In the genomic region with DNA sequence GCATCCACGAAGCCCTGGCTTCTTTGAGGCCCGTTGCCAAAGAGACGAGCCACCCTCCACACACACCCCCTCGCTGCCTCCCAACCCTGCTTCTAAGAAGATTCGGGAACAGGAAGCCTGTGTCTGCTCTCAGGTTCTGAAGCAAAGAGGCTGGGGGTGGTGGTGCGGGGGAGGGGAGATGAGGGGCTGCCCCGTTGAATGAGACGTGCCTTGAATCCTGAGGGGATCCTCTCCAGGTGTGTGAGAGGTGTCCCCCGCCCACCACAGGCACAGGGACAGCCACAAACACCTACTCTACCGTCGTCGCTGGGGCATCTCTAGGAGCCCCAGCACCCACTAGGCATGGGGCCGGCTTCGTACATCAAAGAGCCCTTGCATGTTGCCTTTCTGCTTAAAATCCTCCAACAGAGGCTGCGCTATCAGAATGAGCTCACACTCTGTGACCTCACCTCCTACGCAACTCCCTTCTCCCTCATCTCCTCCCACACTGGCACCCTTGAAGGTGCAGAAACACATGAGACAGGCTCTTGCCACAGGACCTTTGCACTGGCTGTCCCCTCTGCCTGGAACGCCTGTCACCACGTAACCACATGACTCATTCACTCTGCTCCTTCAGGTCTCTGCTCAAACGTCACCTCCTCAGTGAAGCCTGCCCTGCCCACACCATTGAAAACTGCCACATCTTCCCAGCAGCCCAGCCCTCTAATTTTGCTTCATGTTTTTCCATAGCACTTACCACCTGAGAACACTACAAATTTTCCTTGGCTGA, we compare ENCODE assay signal across 8 cellular contexts. TPM values are rescaled to one million over a fixed set of nuclear protein-coding genes. Genes with fewer than 3 reads are reported as not detected.
DNase-seq lines count a peak whose midpoint lies in the region; ATAC-seq and TF ChIP-seq lines count a peak whose summit lies in the region.

No MANE protein-coding gene starts in this region.

- RAD21 ChIA-PET in HCT116 (lab: Charles Lee; ENCODE audit: low non-redundant PET in 1 of 2, low total read pairs in 2 of 2, uncharacterized antibody in 2 of 2, unreplicated experiment in 2 of 2) = no interaction called here

- peaks cover 0 to 9% of the 10 kb centered on the region in 2 experiments; a peak in 2 of 4 replicates for H3K4me1 ChIP-seq in HCT116 (ENCODE audit: control insufficient read depth in 1 of 2, insufficient read depth in 2 of 2, low read length in 2 of 2)
- no peaks in the 10 kb centered on the region for H3K4me1 ChIP-seq in MM.1S (ENCODE audit: low read length)
- H3K4me1 ChIP-seq in colonic mucosa = no peaks in the 10 kb centered on the region
- no peaks in the 10 kb centered on the region for H3K4me1 ChIP-seq in uterus

- H3F3A ChIP-seq in MM.1S (ENCODE audit: insufficient read depth, low read length) = no peaks in the 10 kb centered on the region

- no peak overlapping the region for H3K27ac ChIP-seq in HCT116 (ENCODE audit: low read depth, low read length)
- peak overlapping the region in 54 of 59 donors; percentile 0 to 88 (median 58) for H3K27ac ChIP-seq in dorsolateral prefrontal cortex
- no peak overlapping the region for H3K27ac ChIP-seq in MM.1S (ENCODE audit: low read length)
- H3K27ac ChIP-seq in colonic mucosa = no peak overlapping the region
- H3K27ac ChIP-seq in uterus = no peak overlapping the region

- H3K4me2 ChIP-seq in HCT116 (ENCODE audit: low read length) (peak overlapping the region; percentile 22; the same call in 1 of the 2 replicates), MM.1S (ENCODE audit: low read depth, low read length) (no peak overlapping the region)

- BruUV-seq in HCT116 (replicated peaks; lab: Mats Ljungman, UMichigan) = no TSS peak

- DNase-seq in HCT116 (ENCODE audit: low read depth, low spot score) = no peak
- peak; percentile 80 to 85 for DNase-seq in activated CD4-positive, alpha-beta T cell treated with anti-CD3 and anti-CD28 coated beads for 24 hours (ENCODE audit: low read depth in 2 of 2)
- DNase-seq in dorsolateral prefrontal cortex = peak in 1 of 10 donors; percentile 31
- DNase-seq in stimulated activated CD4-positive, alpha-beta T cell treated with anti-CD3 and anti-CD28 coated beads, TNF-alpha, amount 100 ng/mL, for 1 hour (ENCODE audit: low read depth in 3 of 3, low spot score in 1 of 3) = peak; percentile 47 to 64 (median 56)
- DNase-seq in MM.1S = no peak
- no peak for DNase-seq in colonic mucosa
- no peak for DNase-seq in NCI-H187 (lab: John Stamatoyannopoulos, UW)
- no peak for DNase-seq in uterus

- H3K79me2 ChIP-seq in HCT116 (ENCODE audit: insufficient read depth, low read length) = no peaks in the 10 kb centered on the region
- H3K79me2 ChIP-seq in MM.1S (ENCODE audit: low read length) = no peaks in the 10 kb centered on the region

- no peak for TF ChIP-seq RAD21 in HCT116 (IDR thresholded peaks at IDR 0.05; ENCODE audit: low read depth)

- no peak for TF ChIP-seq CTCF in HCT116 (IDR thresholded peaks at IDR 0.05 in 2 of 3, conservative IDR thresholded peaks at IDR 0.05 in 1 of 3; ENCODE audit: borderline replicate concordance in 1 of 3, insufficient read depth in 1 of 3, low read depth in 2 of 3, low read length in 2 of 3)
- no peak for TF ChIP-seq CTCF in dorsolateral prefrontal cortex (IDR thresholded peaks at IDR 0.05 in 54 of 56, conservative IDR thresholded peaks at IDR 0.05 in 2 of 56; ENCODE audit: low read depth in 1 of 56, partially characterized antibody in 56 of 56)
- TF ChIP-seq CTCF in MM.1S (IDR thresholded peaks at IDR 0.05; ENCODE audit: low read length) = no peak
- no peak for TF ChIP-seq CTCF in colonic mucosa (IDR thresholded peaks at IDR 0.05)
- TF ChIP-seq CTCF in uterus (IDR thresholded peaks at IDR 0.05) = no peak

- CTCF ChIA-PET in HCT116 (lab: Charles Lee) = no interaction called here

- H2AFZ ChIP-seq in HCT116 (ENCODE audit: low read depth, low read length, poor library complexity, severe bottlenecking) (no peak overlapping the region), MM.1S (ENCODE audit: low read length) (no peak overlapping the region)

- TF ChIP-seq POLR2A in HCT116 (IDR thresholded peaks at IDR 0.05; ENCODE audit: borderline replicate concordance, extremely low read depth, insufficient read depth, insufficient read length) (no peak), uterus (IDR thresholded peaks at IDR 0.05) (no peak)

- H3K27me3 ChIP-seq in HCT116 (ENCODE audit: insufficient read depth, low read length) = no peaks in the 10 kb centered on the region
- H3K27me3 ChIP-seq in dorsolateral prefrontal cortex = no peaks in the 10 kb centered on the region
- H3K27me3 ChIP-seq in MM.1S (replicated peaks; ENCODE audit: insufficient read depth, low read length) = 0 out of 2 replicates have a peak, but pooled peaks cover 5% of the 10 kb centered on the region
- H3K27me3 ChIP-seq in colonic mucosa = no peaks in the 10 kb centered on the region
- H3K27me3 ChIP-seq in uterus = no peaks in the 10 kb centered on the region

- H3K36me3 ChIP-seq in HCT116 (ENCODE audit: control insufficient read depth in 1 of 2, insufficient read depth in 2 of 2, low read length in 2 of 2) = no peaks in the 10 kb centered on the region
- no peaks in the 10 kb centered on the region for H3K36me3 ChIP-seq in MM.1S (replicated peaks; ENCODE audit: insufficient read depth, low read length)
- H3K36me3 ChIP-seq in colonic mucosa = no peaks in the 10 kb centered on the region
- H3K36me3 ChIP-seq in uterus = no peaks in the 10 kb centered on the region

- H3K9ac ChIP-seq in HCT116 (ENCODE audit: low read length) = no peak overlapping the region
- no peak overlapping the region for H3K9ac ChIP-seq in MM.1S (ENCODE audit: low read length)
- H3K9ac ChIP-seq in colonic mucosa (ENCODE audit: low read depth in 2 of 2, low read length in 2 of 2) = no peak overlapping the region

- no peak overlapping the region for H3K4me3 ChIP-seq in HCT116 (replicated peaks in 1 of 2; ENCODE audit: low read depth in 1 of 2, low read length in 2 of 2)
- peak overlapping the region in 4 of 59 donors; percentile 5 to 27 (median 8) for H3K4me3 ChIP-seq in dorsolateral prefrontal cortex
- no peak overlapping the region for H3K4me3 ChIP-seq in MM.1S (ENCODE audit: low read length)
- H3K4me3 ChIP-seq in colonic mucosa = no peak overlapping the region
- no peak overlapping the region for H3K4me3 ChIP-seq in uterus

- H3K9me2 ChIP-seq in HCT116 (ENCODE audit: insufficient read depth) (no peaks in the 10 kb centered on the region), MM.1S (replicated peaks; ENCODE audit: insufficient read depth, low read length) (no peaks in the 10 kb centered on the region)

- intact Hi-C loops in HCT116 (cut with micrococcal nuclease) = no loop called here
- intact Hi-C loops in dorsolateral prefrontal cortex (cut with DNase I) = no loop called here
- intact Hi-C loops in colonic mucosa (cut with DNase I) = no loop called here
- intact Hi-C loops in uterus (cut with DNase I; ENCODE audit: low total_unique reads) = no loop called here

- peak; percentile 78 for ATAC-seq in HCT116

- H4K20me1 ChIP-seq in HCT116 (ENCODE audit: insufficient read depth) = no peaks in the 10 kb centered on the region
- no peaks in the 10 kb centered on the region for H4K20me1 ChIP-seq in MM.1S (ENCODE audit: insufficient read depth, low read length)

- H3K9me3 ChIP-seq in HCT116 (ENCODE audit: control insufficient read depth in 1 of 2, insufficient read depth in 1 of 2, low read depth in 1 of 2, low read length in 2 of 2) (no peaks in the 10 kb centered on the region), MM.1S (replicated peaks; ENCODE audit: insufficient read depth, low read length) (no peaks in the 10 kb centered on the region), colonic mucosa (no peaks in the 10 kb centered on the region), uterus (no peaks in the 10 kb centered on the region)

- POLR2A ChIA-PET in HCT116 (lab: Charles Lee) = no interaction called here

TF ChIP-seq in HCT116, 20 proteins besides CTCF, POLR2A, EP300 and RAD21:
- TF ChIP-seq ELF1 (IDR thresholded peaks at IDR 0.05; ENCODE audit: borderline replicate concordance, low read depth) (no peak), FOSL1 (IDR thresholded peaks at IDR 0.05; ENCODE audit: low read depth) (0 out of 2 replicates have a peak, but pooled peaks have one; percentile 7)
- TF ChIP-seq, protein P1, sequence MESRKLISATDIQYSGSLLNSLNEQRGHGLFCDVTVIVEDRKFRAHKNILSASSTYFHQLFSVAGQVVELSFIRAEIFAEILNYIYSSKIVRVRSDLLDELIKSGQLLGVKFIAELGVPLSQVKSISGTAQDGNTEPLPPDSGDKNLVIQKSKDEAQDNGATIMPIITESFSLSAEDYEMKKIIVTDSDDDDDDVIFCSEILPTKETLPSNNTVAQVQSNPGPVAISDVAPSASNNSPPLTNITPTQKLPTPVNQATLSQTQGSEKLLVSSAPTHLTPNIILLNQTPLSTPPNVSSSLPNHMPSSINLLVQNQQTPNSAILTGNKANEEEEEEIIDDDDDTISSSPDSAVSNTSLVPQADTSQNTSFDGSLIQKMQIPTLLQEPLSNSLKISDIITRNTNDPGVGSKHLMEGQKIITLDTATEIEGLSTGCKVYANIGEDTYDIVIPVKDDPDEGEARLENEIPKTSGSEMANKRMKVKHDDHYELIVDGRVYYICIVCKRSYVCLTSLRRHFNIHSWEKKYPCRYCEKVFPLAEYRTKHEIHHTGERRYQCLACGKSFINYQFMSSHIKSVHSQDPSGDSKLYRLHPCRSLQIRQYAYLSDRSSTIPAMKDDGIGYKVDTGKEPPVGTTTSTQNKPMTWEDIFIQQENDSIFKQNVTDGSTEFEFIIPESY (IDR thresholded peaks at IDR 0.05; ENCODE audit: extremely low read depth, insufficient replicate concordance, low read length) = no peak

RNA-seq across cellular contexts. Expression of a gene that starts 58.5 kb away (rescaled TPM):
- 6.1 TPM for total RNA-seq in HCT116 (2021; ENCODE audit: unreplicated experiment)
- 4.1 and 4.3 TPM in 2 replicates for polyA plus RNA-seq in HCT116 (2012)
- 100 to 1,000 TPM in 76 of 120 experiments, 10 to 100 TPM in 44; 59.8 to 448 (median 117) TPM for total RNA-seq in dorsolateral prefrontal cortex
- 10 to 100 TPM in 1 of 2 donors, 1 to 10 TPM in 1; 7.2 to 24.6 TPM for total RNA-seq in colonic mucosa
- 10 to 100 TPM in 2 of 4 donors, 1 to 10 TPM in 2; 3.6 to 19.7 (median 11.3) TPM for total RNA-seq in uterus

Comparison
In these comparisons a context has a peak if more than half of its experiments do, and no peak if none do; other contexts are left out.
1. DNase-seq: peak in activated CD4-positive, alpha-beta T cell treated with anti-CD3 and anti-CD28 coated beads for 24 hours (2 of 2) and stimulated activated CD4-positive, alpha-beta T cell treated with anti-CD3 and anti-CD28 coated beads, TNF-alpha, amount 100 ng/mL, for 1 hour (3 of 3); none in HCT116 (single experiment), MM.1S (single experiment), colonic mucosa (single experiment), NCI-H187 (0 of 2) and uterus (0 of 2).
2. H3K27ac ChIP-seq: peak in dorsolateral prefrontal cortex (54 of 59); none in HCT116 (single experiment), MM.1S (single experiment), colonic mucosa (single experiment) and uterus (0 of 2).